Comparison of ENCODE assay signal across 16 cellular contexts in genomic region chr13:36108342-36108741, GRCh38. TPM values are rescaled to one million over a fixed set of nuclear protein-coding genes. Genes with fewer than 3 reads are reported as not detected.
DNase-seq lines count a peak whose midpoint lies in the region; ATAC-seq lines count a peak whose summit lies in the region.
"Had no signal": no experiment of that assay in that cellular context is flagged by ENCODE, and none has a peak within 500 bp of the region (broad histone marks: within the 10 kb centered on the region; RNA-seq: fewer than 3 reads in every experiment).

No MANE protein-coding gene starts in this region.

- peak; percentile 29 to 56 for DNase-seq in NCI-H2081 (lab: John Stamatoyannopoulos, UW)
- no peak for DNase-seq in NCI-H2081 treated with DMSO at 0.1 percent for 48 hours (lab: John Stamatoyannopoulos, UW)
- peak; percentile 82 for DNase-seq in SK-MEL-5 (ENCODE audit: low read depth, low spot score)
- DNase-seq in foreskin melanocyte, result peak; percentile 90
- DNase-seq in KG1 (lab: John Stamatoyannopoulos, UW), result no peak
- DNase-seq in left ventricle myocardium superior, result no peak
- DNase-seq: AML-193; CD4-positive, alpha-beta memory T cell; DMS79 treated with DMSO at 0.1 percent for 48 hours; H9 had no signal

- ATAC-seq in HG03432 (IDR thresholded peaks at IDR 0.05; ENCODE audit: unreplicated experiment), result no peak
- ATAC-seq in left ventricle myocardium superior, result no peak
- ATAC-seq: A549, GM12878 had no signal

- intact Hi-C loops in left ventricle myocardium superior (cut with micrococcal nuclease), result no loop called here

- in situ Hi-C loops in SK-MEL-5 (cut with HindIII; ENCODE audit: low pct_unique_long_range_greater_than_20kb, low sequenced_read_pairs), result no loop called here

RNA-seq across cellular contexts. Expression of gene DCLK1, which starts 22.8 kb away (rescaled TPM):
- 35.6 and 39.5 TPM in 2 replicates for total RNA-seq in SK-MEL-5 (2014; rRNA removed; shearing (Covaris generic))
- 35.8 and 48.4 TPM in 2 replicates for polyA plus RNA-seq in SK-MEL-5 (2015; cell fraction: cytosol; rRNA removed)
- 30.2 and 31.6 TPM in 2 replicates for polyA plus RNA-seq in SK-MEL-5 (2015; cell fraction: nucleus; rRNA removed)
- 9.9 TPM for total RNA-seq in left ventricle myocardium superior
- total RNA-seq: CD4-positive, alpha-beta memory T cell; G401; GM12878; HT-29 had no signal
- polyA plus RNA-seq: CD14-positive monocyte; CD4-positive, alpha-beta memory T cell; GM12878 had no signal

Comparison
In these comparisons a context has a peak if more than half of its experiments do, and no peak if none do; other contexts are left out.
1. DNase-seq: peak in NCI-H2081 (2 of 2), SK-MEL-5 (single experiment) and foreskin melanocyte (single experiment); none in NCI-H2081 treated with DMSO at 0.1 percent for 48 hours (single experiment), KG1 (single experiment) and left ventricle myocardium superior (single experiment).